In genomic region chr18:13611058-13611615, GRCh38 we compare ENCODE assay signal across 7 cellular contexts.
A peak's percentile ranks its signal among the peaks of the same experiment; 100 is the strongest.
DNase-seq lines count a peak whose midpoint lies in the region; ATAC-seq and TF ChIP-seq lines count a peak whose summit lies in the region.

No MANE protein-coding gene starts in this region.

- no peaks in the 10 kb centered on the region for H3K9me3 ChIP-seq in psoas muscle

- H3K4me1 ChIP-seq in psoas muscle, result peaks cover 26% of the 10 kb centered on the region

- WGBS in psoas muscle, 3 donors, result 3 to 5% (median 3%) methylated on average over 15 of the region's 15 CpGs

- H3K27me3 Mint-ChIP-seq in activated CD8-positive, alpha-beta T cell treated with anti-CD3 and anti-CD28 coated beads, Interleukin-2, amount 10 ng/mL, durations not matched to agents 7 days and 5 days (ENCODE audit: low read depth), result no peaks in the 10 kb centered on the region

- H3K9me3 Mint-ChIP-seq in activated CD8-positive, alpha-beta T cell treated with anti-CD3 and anti-CD28 coated beads, Interleukin-2, amount 10 ng/mL, durations not matched to agents 7 days and 5 days (ENCODE audit: insufficient read depth), result no peaks in the 10 kb centered on the region

- intact Hi-C loops in psoas muscle (cut with DNase I), result loop anchor here in 1 of 2 donors (5.0 to 10.0 kb wide), 2 partner anchors 46 to 389 kb away; no protein-coding TSS in a partner anchor

- peak overlapping the region; percentile 68 for H3K4me3 ChIP-seq in psoas muscle

- in situ Hi-C loops in GM13977 (cut with MboI; ENCODE audit: low pct_unique_long_range_greater_than_20kb, low sequenced_read_pairs, unreplicated experiment), result loop anchor here (5.0 kb wide), 1 partner anchor 49 kb away; no protein-coding TSS in a partner anchor

- H3K27ac ChIP-seq in psoas muscle, result peak overlapping the region; percentile 81

- no peaks in the 10 kb centered on the region for H3K27me3 ChIP-seq in psoas muscle (ENCODE audit: insufficient read depth in 3 of 3, low read length in 2 of 3)

- DNase-seq in GM13977 (ENCODE audit: low spot score), result peak; percentile 62
- DNase-seq in activated CD8-positive, alpha-beta T cell treated with anti-CD3 and anti-CD28 coated beads, Interleukin-2, amount 10 ng/mL, durations not matched to agents 7 days and 5 days, result peak; percentile 49
- DNase-seq in glomerular endothelial cell (ENCODE audit: extremely low read depth, low read depth, low spot score), result peak; percentile 44
- DNase-seq in psoas muscle, result peak; percentile 51 to 73
- no peak for DNase-seq in cerebellar nuclear complex (lab: John Stamatoyannopoulos, UW)

- peak overlapping the region; percentile 99 for H3K27ac Mint-ChIP-seq in activated CD8-positive, alpha-beta T cell treated with anti-CD3 and anti-CD28 coated beads, Interleukin-2, amount 10 ng/mL, durations not matched to agents 7 days and 5 days

- TF ChIP-seq CTCF in GM13977 (IDR thresholded peaks at IDR 0.05; ENCODE audit: extremely low read depth, insufficient read depth, missing control alignments), result no peak
- TF ChIP-seq CTCF in psoas muscle (IDR thresholded peaks at IDR 0.05), result no peak

- H3K36me3 ChIP-seq in psoas muscle (ENCODE audit: insufficient read depth in 1 of 2, low read depth in 1 of 2), result no peaks in the 10 kb centered on the region

- CTCF ChIA-PET in activated CD8-positive, alpha-beta T cell treated with anti-CD3 and anti-CD28 coated beads, Interleukin-2, amount 10 ng/mL, durations not matched to agents 7 days and 5 days (lab: Charles Lee), result interaction anchor here (2.6 to 4.5 kb wide), 4 partner anchors 45 to 395 kb away, joined by 13 to 29 read pairs (median 16); no protein-coding TSS in a partner anchor

- ATAC-seq in HG02981 (IDR thresholded peaks at IDR 0.05; ENCODE audit: unreplicated experiment) (peak; percentile 36), psoas muscle (peak; percentile 58 to 70 (median 66)), HG03571 (IDR thresholded peaks at IDR 0.05; ENCODE audit: unreplicated experiment) (no peak)
- ATAC-seq in activated CD8-positive, alpha-beta T cell treated with anti-CD3 and anti-CD28 coated beads, Interleukin-2, amount 10 ng/mL, durations not matched to agents 7 days and 5 days, result peak; percentile 3

- POLR2A ChIA-PET in activated CD8-positive, alpha-beta T cell treated with anti-CD3 and anti-CD28 coated beads, Interleukin-2, amount 10 ng/mL, durations not matched to agents 7 days and 5 days (lab: Charles Lee), result interaction anchor here (1.0 to 5.1 kb wide), 6 partner anchors 33 to 173 kb away, joined by 3 to 61 read pairs (median 6); no protein-coding TSS in a partner anchor

- peak overlapping the region; percentile 84 for H3K4me3 Mint-ChIP-seq in activated CD8-positive, alpha-beta T cell treated with anti-CD3 and anti-CD28 coated beads, Interleukin-2, amount 10 ng/mL, durations not matched to agents 7 days and 5 days

- H3K4me1 Mint-ChIP-seq in activated CD8-positive, alpha-beta T cell treated with anti-CD3 and anti-CD28 coated beads, Interleukin-2, amount 10 ng/mL, durations not matched to agents 7 days and 5 days (ENCODE audit: low read depth), result peaks cover 91% of the 10 kb centered on the region

- peaks cover 20% of the 10 kb centered on the region for H3K36me3 Mint-ChIP-seq in activated CD8-positive, alpha-beta T cell treated with anti-CD3 and anti-CD28 coated beads, Interleukin-2, amount 10 ng/mL, durations not matched to agents 7 days and 5 days (ENCODE audit: low read depth)

Comparison
In these comparisons a context has a peak if more than half of its experiments do, and no peak if none do; other contexts are left out.
1. DNase-seq: peak in GM13977 (single experiment), activated CD8-positive, alpha-beta T cell treated with anti-CD3 and anti-CD28 coated beads, Interleukin-2, amount 10 ng/mL, durations not matched to agents 7 days and 5 days (single experiment), glomerular endothelial cell (single experiment) and psoas muscle (2 of 2); none in cerebellar nuclear complex (0 of 2).